In the genomic region with DNA sequence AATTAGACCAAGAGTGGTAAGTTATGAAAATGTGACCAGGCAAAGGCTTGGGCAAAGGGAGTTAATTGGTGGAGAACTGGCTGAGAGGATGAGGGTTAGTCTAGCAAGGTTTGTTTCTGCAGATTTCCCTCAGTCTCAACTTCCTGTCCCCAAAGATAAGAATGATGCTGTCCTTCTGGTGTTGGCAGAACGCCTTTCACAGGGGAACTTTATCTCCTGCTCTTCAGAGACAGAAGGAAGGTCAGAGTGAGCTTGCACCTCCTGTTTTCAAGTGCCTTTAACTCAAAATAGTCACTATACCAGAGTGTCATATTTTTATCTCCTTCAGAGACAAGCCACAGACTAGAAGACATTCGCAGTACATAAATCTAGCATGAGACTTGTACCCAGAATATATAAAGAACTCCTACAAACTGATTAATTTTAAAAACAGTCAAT, we compare ENCODE assay signal across 21 cellular contexts.
"Had no signal": no experiment of that assay in that cellular context is flagged by ENCODE, and none has a peak within 500 bp of the region (broad histone marks: within the 10 kb centered on the region; RNA-seq: fewer than 3 reads in every experiment).

No MANE protein-coding gene starts in this region.

- H3K36me3 ChIP-seq: thoracic aorta, upper lobe of left lung, WERI-Rb-1 had no signal

- FAIRE-seq: frontal cortex, small intestine had no signal

- H3K27me3 ChIP-seq: body of pancreas, hepatocyte, upper lobe of left lung had no signal

- DNase-seq: activated CD4-positive, alpha-beta T cell treated with anti-CD3 and anti-CD28 coated beads, Interleukin-2, amount 50 U/mL, for 1 hour; activated CD4-positive, CD25-positive, alpha-beta regulatory T cell treated with anti-CD3 and anti-CD28 coated beads, Interleukin-2, amount 50 U/mL, for 72 hours; activated CD8-positive, alpha-beta T cell treated with anti-CD3 and anti-CD28 coated beads, Interleukin-2, amount 10 ng/mL, durations not matched to agents 7 days and 5 days; activated gamma-delta T cell; anterior cingulate cortex; body of pancreas; glutamatergic neuron; kidney glomerular epithelial cell; left ventricle myocardium superior; nephron progenitor cell; nucleus accumbens; posterior cingulate gyrus; small intestine; stimulated activated CD4-positive, alpha-beta T cell treated with anti-CD3 and anti-CD28 coated beads, Interleukin-4, amount 100 ng/mL, for 1 hour; stimulated activated naive CD4-positive, alpha-beta T cell; WERI-Rb-1 had no signal

- ATAC-seq: activated CD8-positive, alpha-beta T cell treated with anti-CD3 and anti-CD28 coated beads, Interleukin-2, amount 10 ng/mL, durations not matched to agents 7 days and 5 days; body of pancreas; left ventricle myocardium superior; sciatic nerve had no signal

- H3K4me3 ChIP-seq: body of pancreas, hepatocyte, thoracic aorta, upper lobe of left lung had no signal

- H3K27ac ChIP-seq: body of pancreas, thoracic aorta, upper lobe of left lung, WERI-Rb-1 had no signal

- H3K9me3 ChIP-seq: body of pancreas, thoracic aorta, upper lobe of left lung had no signal
